Comparison of ENCODE assay signal across 19 cellular contexts in genomic region chr17:62096401-62096670, GRCh38. TPM values are rescaled to one million over a fixed set of nuclear protein-coding genes. Genes with fewer than 3 reads are reported as not detected.
DNase-seq lines count a peak whose midpoint lies in the region; ATAC-seq, FAIRE-seq and TF ChIP-seq lines count a peak whose summit lies in the region.
"Had no signal": no experiment of that assay in that cellular context is flagged by ENCODE, and none has a peak within 500 bp of the region (broad histone marks: within the 10 kb centered on the region; RNA-seq: fewer than 3 reads in every experiment).

No MANE protein-coding gene starts in this region.

- intact Hi-C loops in right lobe of liver (cut with DNase I): no loop called here
- intact Hi-C loops in HepG2 (cut with micrococcal nuclease; ENCODE audit: unreplicated experiment): no loop called here
- intact Hi-C loops in ascending aorta (cut with DNase I): no loop called here
- intact Hi-C loops in tibial artery (cut with DNase I; ENCODE audit: low total_unique reads): no loop called here

- POLR2A ChIA-PET in HepG2 (lab: Yijun Ruan, JAX): no interaction called here

- no peaks in the 10 kb centered on the region for H3K9me3 Mint-ChIP-seq in stimulated activated naive CD8-positive, alpha-beta T cell treated with anti-CD3 and anti-CD28 coated beads, Interleukin-15, amount 100 ng/mL, for 72 hours
- H3K9me3 Mint-ChIP-seq: CD8-positive, alpha-beta T cell; GM23338 had no signal

- H2AFZ ChIP-seq in HepG2 (ENCODE audit: low read length) (no peak overlapping the region), osteoblast (ENCODE audit: low read length) (no peak overlapping the region)
- H2AFZ ChIP-seq: GM23338 had no signal

- TF ChIP-seq RAD21 in HepG2 (CRISPR knock-in tag; IDR thresholded peaks at IDR 0.05): no peak

- WGBS in right lobe of liver (ENCODE audit: insufficient coverage, low coverage, low lambda C conversion rate, missing lambda C conversion rate): 39% methylated on average over 2 of the region's 3 CpGs
- 72% methylated on average over 3 of the region's 3 CpGs for WGBS in HepG2 (ENCODE audit: low lambda C conversion rate)

- H3K27me3 Mint-ChIP-seq in stimulated activated naive CD8-positive, alpha-beta T cell treated with anti-CD3 and anti-CD28 coated beads, Interleukin-15, amount 100 ng/mL, for 72 hours: no peaks in the 10 kb centered on the region
- H3K27me3 Mint-ChIP-seq: B cell had no signal

- no TSS peak for BruUV-seq in HepG2 (replicated peaks; lab: Mats Ljungman, UMichigan)

- no peak overlapping the region for H3K27ac Mint-ChIP-seq in stimulated activated naive CD8-positive, alpha-beta T cell treated with anti-CD3 and anti-CD28 coated beads, Interleukin-15, amount 100 ng/mL, for 72 hours
- H3K27ac Mint-ChIP-seq: B cell; CD8-positive, alpha-beta T cell; GM23338 had no signal

- H3K4me3 ChIP-seq in right lobe of liver: no peak overlapping the region
- H3K4me3 ChIP-seq in HepG2 (replicated peaks in 1 of 3; ENCODE audit: insufficient read depth in 1 of 3, low read depth in 2 of 3, low read length in 3 of 3): no peak overlapping the region
- no peak overlapping the region for H3K4me3 ChIP-seq in ascending aorta
- H3K4me3 ChIP-seq in osteoblast (ENCODE audit: insufficient read depth, low read length): no peak overlapping the region
- H3K4me3 ChIP-seq in tibial artery: no peak overlapping the region
- H3K4me3 ChIP-seq: BLaER1 treated with 17β-estradiol and CSF1 and Interleukin-3, amounts not matched to agents 10 nM and 100 nM; GM23338 had no signal

- H3K27ac ChIP-seq in right lobe of liver: peak overlapping the region in 2 of 3 donors; percentile 34 to 83
- no peak overlapping the region for H3K27ac ChIP-seq in HepG2 (ENCODE audit: extremely low read length, insufficient read depth, low read length)
- H3K27ac ChIP-seq in ascending aorta: peak overlapping the region; percentile 27 to 70
- H3K27ac ChIP-seq in osteoblast (ENCODE audit: low read depth, low read length): peak overlapping the region; percentile 2
- H3K27ac ChIP-seq in tibial artery: no peak overlapping the region
- H3K27ac ChIP-seq: BLaER1 treated with 17β-estradiol and CSF1 and Interleukin-3, amounts not matched to agents 10 nM and 100 nM had no signal

- no peak overlapping the region for H3K4me3 Mint-ChIP-seq in stimulated activated naive CD8-positive, alpha-beta T cell treated with anti-CD3 and anti-CD28 coated beads, Interleukin-15, amount 100 ng/mL, for 72 hours
- H3K4me3 Mint-ChIP-seq: B cell; CD8-positive, alpha-beta T cell; GM23338 had no signal

- H3K79me2 ChIP-seq in HepG2 (ENCODE audit: insufficient read depth, low read length): no peaks in the 10 kb centered on the region
- H3K79me2 ChIP-seq in osteoblast (ENCODE audit: insufficient read depth, low read length): no peaks in the 10 kb centered on the region

- TF ChIP-seq EP300 in HepG2 (IDR thresholded peaks at IDR 0.05; ENCODE audit: low read depth in 2 of 2, low read length in 2 of 2) (no peak), HepG2 (CRISPR knock-in tag; IDR thresholded peaks at IDR 0.05; ENCODE audit: borderline replicate concordance) (no peak)

- H3K4me2 ChIP-seq in HepG2 (ENCODE audit: low read depth, low read length) (no peak overlapping the region), osteoblast (ENCODE audit: insufficient read depth, low read length) (peak overlapping the region; percentile 57)
- H3K4me2 ChIP-seq: BLaER1 treated with 17β-estradiol and CSF1 and Interleukin-3, amounts not matched to agents 10 nM and 100 nM; GM23338 had no signal

- H3K4me1 Mint-ChIP-seq in stimulated activated naive CD8-positive, alpha-beta T cell treated with anti-CD3 and anti-CD28 coated beads, Interleukin-15, amount 100 ng/mL, for 72 hours: peaks cover 36% of the 10 kb centered on the region

- peaks cover 0 to 52% (median 14%) of the 10 kb centered on the region in 4 donors for H3K4me1 ChIP-seq in right lobe of liver
- H3K4me1 ChIP-seq in HepG2 (ENCODE audit: insufficient read depth, low read length): peaks cover 61% of the 10 kb centered on the region
- no peaks in the 10 kb centered on the region for H3K4me1 ChIP-seq in ascending aorta
- peaks cover 25% of the 10 kb centered on the region for H3K4me1 ChIP-seq in osteoblast (ENCODE audit: insufficient read depth, low read length)
- no peaks in the 10 kb centered on the region for H3K4me1 ChIP-seq in tibial artery

- H4K20me1 ChIP-seq in HepG2 (ENCODE audit: insufficient read depth, low read length) (no peaks in the 10 kb centered on the region), osteoblast (ENCODE audit: insufficient read depth, low read length) (no peaks in the 10 kb centered on the region)
- H4K20me1 ChIP-seq: BLaER1 treated with 17β-estradiol and CSF1 and Interleukin-3, amounts not matched to agents 10 nM and 100 nM had no signal

- H3K36me3 ChIP-seq in right lobe of liver (no peaks in the 10 kb centered on the region), HepG2 (replicated peaks in 1 of 2; ENCODE audit: control insufficient read depth in 1 of 2, insufficient read depth in 2 of 2, low read length in 2 of 2) (no peaks in the 10 kb centered on the region), ascending aorta (no peaks in the 10 kb centered on the region), osteoblast (ENCODE audit: insufficient read depth, low read length) (no peaks in the 10 kb centered on the region), tibial artery (no peaks in the 10 kb centered on the region)
- H3K36me3 ChIP-seq: BLaER1 treated with 17β-estradiol and CSF1 and Interleukin-3, amounts not matched to agents 10 nM and 100 nM had no signal

- CTCF ChIA-PET in HepG2 (lab: Yijun Ruan, JAX; ENCODE audit: low intra/inter-chr PET ratio, low total read pairs): no interaction called here

- in situ Hi-C loops in HepG2 (cut with HindIII; ENCODE audit: extremely low pct_ligation_motif_present, low pct_unique_long_range_greater_than_20kb): no loop called here

- H3K9me3 ChIP-seq in right lobe of liver (no peaks in the 10 kb centered on the region), HepG2 (ENCODE audit: low read length) (no peaks in the 10 kb centered on the region), ascending aorta (no peaks in the 10 kb centered on the region), osteoblast (ENCODE audit: low read depth, low read length) (no peaks in the 10 kb centered on the region), tibial artery (no peaks in the 10 kb centered on the region)
- H3K9me3 ChIP-seq: BLaER1 treated with 17β-estradiol and CSF1 and Interleukin-3, amounts not matched to agents 10 nM and 100 nM had no signal

- no peak overlapping the region for H3K9ac ChIP-seq in HepG2 (ENCODE audit: insufficient read depth, low read depth, low read length)
- H3K9ac ChIP-seq: BLaER1 treated with 17β-estradiol and CSF1 and Interleukin-3, amounts not matched to agents 10 nM and 100 nM had no signal

- no peaks in the 10 kb centered on the region for H3K27me3 ChIP-seq in right lobe of liver
- H3K27me3 ChIP-seq in HepG2 (ENCODE audit: control insufficient read depth in 1 of 2, insufficient read depth in 2 of 2, low read length in 2 of 2): no peaks in the 10 kb centered on the region; a peak in 1 of 5 replicates
- no peaks in the 10 kb centered on the region for H3K27me3 ChIP-seq in ascending aorta
- peaks cover 16% of the 10 kb centered on the region for H3K27me3 ChIP-seq in osteoblast (ENCODE audit: insufficient read depth, low read length)
- no peaks in the 10 kb centered on the region for H3K27me3 ChIP-seq in tibial artery
- H3K27me3 ChIP-seq: BLaER1 treated with 17β-estradiol and CSF1 and Interleukin-3, amounts not matched to agents 10 nM and 100 nM had no signal

- TF ChIP-seq POLR2A in right lobe of liver (IDR thresholded peaks at IDR 0.05): no peak
- no peak for TF ChIP-seq POLR2A in HepG2 (IDR thresholded peaks at IDR 0.05; ENCODE audit: insufficient read depth in 1 of 2, low read depth in 2 of 2, low read length in 2 of 2)

- FAIRE-seq in HepG2 (lab: Jason Lieb, UNC): no peak
- FAIRE-seq: G401.6, GM12891, GM18507, H54 had no signal

- TF ChIP-seq CTCF in right lobe of liver (IDR thresholded peaks at IDR 0.05) (no peak), HepG2 (CRISPR knock-in tag; IDR thresholded peaks at IDR 0.05) (no peak), ascending aorta (IDR thresholded peaks at IDR 0.05) (no peak), osteoblast (IDR thresholded peaks at IDR 0.05; ENCODE audit: extremely low read depth, low read depth, low read length) (no peak), tibial artery (IDR thresholded peaks at IDR 0.05) (no peak)

- ATAC-seq in right lobe of liver (no peak), HepG2 (no peak)
- ATAC-seq in stimulated activated naive CD8-positive, alpha-beta T cell treated with anti-CD3 and anti-CD28 coated beads, Interleukin-15, amount 100 ng/mL, for 72 hours: no peak
- ATAC-seq: CD8-positive, alpha-beta T cell; GM23338 had no signal

- no peak for DNase-seq in right lobe of liver
- DNase-seq in HepG2 (ENCODE audit: low spot score): no peak
- DNase-seq in ascending aorta (ENCODE audit: low spot score in 2 of 2): no peak
- DNase-seq in osteoblast (ENCODE audit: insufficient read length, low spot score, missing footprints): no peak
- DNase-seq in tibial artery: no peak
- DNase-seq in stimulated activated naive CD8-positive, alpha-beta T cell treated with anti-CD3 and anti-CD28 coated beads, Interleukin-15, amount 100 ng/mL, for 72 hours: no peak
- DNase-seq in iPS-NIHi11 (ENCODE audit: low spot score): no peak
- DNase-seq: 8988T; Calu3; CD8-positive, alpha-beta T cell; DND-41; HCEC 1CT had no signal

RNA-seq across cellular contexts. Expression of gene MED13, which starts 31.3 kb away (rescaled TPM):
- total RNA-seq in right lobe of liver: 10 to 100 TPM; 22.9 to 36.3 (median 32.5) TPM
- 69.1 and 70.9 TPM in 2 replicates for total RNA-seq in HepG2 (2016; rRNA removed; fragmentation: Illumina TruSeq; extraction: Trizol)
- 28.7 and 34.2 TPM in 2 replicates for total RNA-seq in HepG2 (2016; cell fraction: cytosol; rRNA removed; fragmentation: Illumina TruSeq; extraction: Trizol; ENCODE audit: low read depth)
- 60.8 and 66.7 TPM in 2 replicates for total RNA-seq in HepG2 (2016; cell fraction: insoluble cytoplasmic fraction; rRNA removed; fragmentation: Illumina TruSeq; extraction: Trizol)
- 34.4 and 35.2 TPM in 2 replicates for total RNA-seq in HepG2 (2016; cell fraction: membrane; rRNA removed; fragmentation: Illumina TruSeq; extraction: Trizol)
- total RNA-seq in HepG2 (2016; cell fraction: nucleus; rRNA removed; fragmentation: Illumina TruSeq; extraction: Trizol): 74.9 and 87.2 TPM in 2 replicates
- polyA plus RNA-seq in HepG2 (2011; rRNA removed): 25.2 and 27.4 TPM in 2 replicates
- polyA plus RNA-seq in HepG2 (2011; cell fraction: cytosol; rRNA removed): 9.5 and 15.5 TPM in 2 replicates
- polyA plus RNA-seq in HepG2 (2011; cell fraction: nucleus; rRNA removed): 22.1 and 24.5 TPM in 2 replicates
- polyA plus RNA-seq in HepG2 (2012): 18.1 and 18.8 TPM in 2 replicates
- 1.1 and 1.2 TPM in 2 replicates for polyA plus RNA-seq in HepG2 (2016; cell fraction: cytosol; fragmentation: Illumina TruSeq; extraction: Trizol; ENCODE audit: low read depth)
- polyA plus RNA-seq in HepG2 (2016; cell fraction: insoluble cytoplasmic fraction; fragmentation: Illumina TruSeq; extraction: Trizol; ENCODE audit: low read depth): 22.4 and 23.2 TPM in 2 replicates
- 3.0 and 3.5 TPM in 2 replicates for polyA plus RNA-seq in HepG2 (2016; cell fraction: membrane; fragmentation: Illumina TruSeq; extraction: Trizol; ENCODE audit: low read depth)
- polyA plus RNA-seq in HepG2 (2016; cell fraction: nucleus; fragmentation: Illumina TruSeq; extraction: Trizol; ENCODE audit: insufficient read depth, low read depth): 29.6 and 33.8 TPM in 2 replicates
- 248 and 289 TPM in 2 replicates for polyA minus RNA-seq in HepG2 (2011; rRNA and poly(A)+ RNA removed; ENCODE audit: low replicate concordance)
- polyA minus RNA-seq in HepG2 (2011; cell fraction: cytosol; rRNA and poly(A)+ RNA removed): 47.7 and 70.8 TPM in 2 replicates
- 160 and 215 TPM in 2 replicates for polyA minus RNA-seq in HepG2 (2011; cell fraction: nucleus; rRNA and poly(A)+ RNA removed)
- total RNA-seq in ascending aorta: 19.5 TPM
- total RNA-seq in osteoblast: 68.8 and 81.0 TPM in 2 replicates

Comparison
In these comparisons a context has a peak if more than half of its experiments do, and no peak if none do; other contexts are left out.
1. H3K27ac ChIP-seq: peak in right lobe of liver (2 of 3), ascending aorta (2 of 2) and osteoblast (single experiment); none in HepG2 (single experiment) and tibial artery (0 of 2).